2 cellular contexts compared by ENCODE assay signal in the genomic region with DNA sequence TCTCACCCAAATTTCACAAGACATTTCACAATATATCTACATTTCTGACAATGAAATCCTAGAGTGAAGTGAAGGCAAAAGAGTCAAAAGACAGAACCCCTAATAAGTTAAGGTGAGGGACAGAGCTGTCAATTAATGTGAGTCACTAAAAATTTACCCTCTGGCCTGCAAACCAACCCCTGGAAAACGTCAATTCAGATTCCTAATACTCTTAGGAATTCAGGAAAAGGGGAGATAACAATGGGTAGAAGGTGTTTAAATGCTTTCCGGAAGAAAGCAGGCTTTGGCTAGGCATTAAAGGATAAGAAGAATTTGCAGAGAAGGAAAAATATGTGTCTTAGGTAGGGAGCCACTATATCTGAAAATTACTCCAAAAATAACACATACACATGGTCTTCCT.
TF ChIP-seq lines count a peak whose summit lies in the region.

No MANE protein-coding gene starts in this region.

TF ChIP-seq in HCT116, 20 proteins besides CTCF, POLR2A, EP300 and RAD21 (continued from another document):
- TF ChIP-seq, protein P1, sequence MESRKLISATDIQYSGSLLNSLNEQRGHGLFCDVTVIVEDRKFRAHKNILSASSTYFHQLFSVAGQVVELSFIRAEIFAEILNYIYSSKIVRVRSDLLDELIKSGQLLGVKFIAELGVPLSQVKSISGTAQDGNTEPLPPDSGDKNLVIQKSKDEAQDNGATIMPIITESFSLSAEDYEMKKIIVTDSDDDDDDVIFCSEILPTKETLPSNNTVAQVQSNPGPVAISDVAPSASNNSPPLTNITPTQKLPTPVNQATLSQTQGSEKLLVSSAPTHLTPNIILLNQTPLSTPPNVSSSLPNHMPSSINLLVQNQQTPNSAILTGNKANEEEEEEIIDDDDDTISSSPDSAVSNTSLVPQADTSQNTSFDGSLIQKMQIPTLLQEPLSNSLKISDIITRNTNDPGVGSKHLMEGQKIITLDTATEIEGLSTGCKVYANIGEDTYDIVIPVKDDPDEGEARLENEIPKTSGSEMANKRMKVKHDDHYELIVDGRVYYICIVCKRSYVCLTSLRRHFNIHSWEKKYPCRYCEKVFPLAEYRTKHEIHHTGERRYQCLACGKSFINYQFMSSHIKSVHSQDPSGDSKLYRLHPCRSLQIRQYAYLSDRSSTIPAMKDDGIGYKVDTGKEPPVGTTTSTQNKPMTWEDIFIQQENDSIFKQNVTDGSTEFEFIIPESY (IDR thresholded peaks at IDR 0.05; ENCODE audit: extremely low read depth, insufficient replicate concordance, low read length): no peak
- TF ChIP-seq YY1 (IDR thresholded peaks at IDR 0.05; ENCODE audit: extremely low read depth, insufficient replicate concordance, low read depth, low read length) (no peak), CBX3 (IDR thresholded peaks at IDR 0.05; ENCODE audit: low read depth) (no peak), ELF1 (IDR thresholded peaks at IDR 0.05; ENCODE audit: borderline replicate concordance, low read depth) (no peak), FOSL1 (IDR thresholded peaks at IDR 0.05; ENCODE audit: low read depth) (no peak)
- TF ChIP-seq, protein P2, sequence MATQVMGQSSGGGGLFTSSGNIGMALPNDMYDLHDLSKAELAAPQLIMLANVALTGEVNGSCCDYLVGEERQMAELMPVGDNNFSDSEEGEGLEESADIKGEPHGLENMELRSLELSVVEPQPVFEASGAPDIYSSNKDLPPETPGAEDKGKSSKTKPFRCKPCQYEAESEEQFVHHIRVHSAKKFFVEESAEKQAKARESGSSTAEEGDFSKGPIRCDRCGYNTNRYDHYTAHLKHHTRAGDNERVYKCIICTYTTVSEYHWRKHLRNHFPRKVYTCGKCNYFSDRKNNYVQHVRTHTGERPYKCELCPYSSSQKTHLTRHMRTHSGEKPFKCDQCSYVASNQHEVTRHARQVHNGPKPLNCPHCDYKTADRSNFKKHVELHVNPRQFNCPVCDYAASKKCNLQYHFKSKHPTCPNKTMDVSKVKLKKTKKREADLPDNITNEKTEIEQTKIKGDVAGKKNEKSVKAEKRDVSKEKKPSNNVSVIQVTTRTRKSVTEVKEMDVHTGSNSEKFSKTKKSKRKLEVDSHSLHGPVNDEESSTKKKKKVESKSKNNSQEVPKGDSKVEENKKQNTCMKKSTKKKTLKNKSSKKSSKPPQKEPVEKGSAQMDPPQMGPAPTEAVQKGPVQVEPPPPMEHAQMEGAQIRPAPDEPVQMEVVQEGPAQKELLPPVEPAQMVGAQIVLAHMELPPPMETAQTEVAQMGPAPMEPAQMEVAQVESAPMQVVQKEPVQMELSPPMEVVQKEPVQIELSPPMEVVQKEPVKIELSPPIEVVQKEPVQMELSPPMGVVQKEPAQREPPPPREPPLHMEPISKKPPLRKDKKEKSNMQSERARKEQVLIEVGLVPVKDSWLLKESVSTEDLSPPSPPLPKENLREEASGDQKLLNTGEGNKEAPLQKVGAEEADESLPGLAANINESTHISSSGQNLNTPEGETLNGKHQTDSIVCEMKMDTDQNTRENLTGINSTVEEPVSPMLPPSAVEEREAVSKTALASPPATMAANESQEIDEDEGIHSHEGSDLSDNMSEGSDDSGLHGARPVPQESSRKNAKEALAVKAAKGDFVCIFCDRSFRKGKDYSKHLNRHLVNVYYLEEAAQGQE (IDR thresholded peaks at IDR 0.05; ENCODE audit: low read depth): no peak

TF ChIP-seq in WTC11, 78 proteins besides CTCF, POLR2A, EP300 and RAD21 (continued from another document):
- TF ChIP-seq, protein P3, sequence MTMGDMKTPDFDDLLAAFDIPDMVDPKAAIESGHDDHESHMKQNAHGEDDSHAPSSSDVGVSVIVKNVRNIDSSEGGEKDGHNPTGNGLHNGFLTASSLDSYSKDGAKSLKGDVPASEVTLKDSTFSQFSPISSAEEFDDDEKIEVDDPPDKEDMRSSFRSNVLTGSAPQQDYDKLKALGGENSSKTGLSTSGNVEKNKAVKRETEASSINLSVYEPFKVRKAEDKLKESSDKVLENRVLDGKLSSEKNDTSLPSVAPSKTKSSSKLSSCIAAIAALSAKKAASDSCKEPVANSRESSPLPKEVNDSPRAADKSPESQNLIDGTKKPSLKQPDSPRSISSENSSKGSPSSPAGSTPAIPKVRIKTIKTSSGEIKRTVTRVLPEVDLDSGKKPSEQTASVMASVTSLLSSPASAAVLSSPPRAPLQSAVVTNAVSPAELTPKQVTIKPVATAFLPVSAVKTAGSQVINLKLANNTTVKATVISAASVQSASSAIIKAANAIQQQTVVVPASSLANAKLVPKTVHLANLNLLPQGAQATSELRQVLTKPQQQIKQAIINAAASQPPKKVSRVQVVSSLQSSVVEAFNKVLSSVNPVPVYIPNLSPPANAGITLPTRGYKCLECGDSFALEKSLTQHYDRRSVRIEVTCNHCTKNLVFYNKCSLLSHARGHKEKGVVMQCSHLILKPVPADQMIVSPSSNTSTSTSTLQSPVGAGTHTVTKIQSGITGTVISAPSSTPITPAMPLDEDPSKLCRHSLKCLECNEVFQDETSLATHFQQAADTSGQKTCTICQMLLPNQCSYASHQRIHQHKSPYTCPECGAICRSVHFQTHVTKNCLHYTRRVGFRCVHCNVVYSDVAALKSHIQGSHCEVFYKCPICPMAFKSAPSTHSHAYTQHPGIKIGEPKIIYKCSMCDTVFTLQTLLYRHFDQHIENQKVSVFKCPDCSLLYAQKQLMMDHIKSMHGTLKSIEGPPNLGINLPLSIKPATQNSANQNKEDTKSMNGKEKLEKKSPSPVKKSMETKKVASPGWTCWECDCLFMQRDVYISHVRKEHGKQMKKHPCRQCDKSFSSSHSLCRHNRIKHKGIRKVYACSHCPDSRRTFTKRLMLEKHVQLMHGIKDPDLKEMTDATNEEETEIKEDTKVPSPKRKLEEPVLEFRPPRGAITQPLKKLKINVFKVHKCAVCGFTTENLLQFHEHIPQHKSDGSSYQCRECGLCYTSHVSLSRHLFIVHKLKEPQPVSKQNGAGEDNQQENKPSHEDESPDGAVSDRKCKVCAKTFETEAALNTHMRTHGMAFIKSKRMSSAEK (CRISPR knock-in tag; IDR thresholded peaks at IDR 0.05; ENCODE audit: borderline replicate concordance): no peak
- TF ChIP-seq, protein P4, sequence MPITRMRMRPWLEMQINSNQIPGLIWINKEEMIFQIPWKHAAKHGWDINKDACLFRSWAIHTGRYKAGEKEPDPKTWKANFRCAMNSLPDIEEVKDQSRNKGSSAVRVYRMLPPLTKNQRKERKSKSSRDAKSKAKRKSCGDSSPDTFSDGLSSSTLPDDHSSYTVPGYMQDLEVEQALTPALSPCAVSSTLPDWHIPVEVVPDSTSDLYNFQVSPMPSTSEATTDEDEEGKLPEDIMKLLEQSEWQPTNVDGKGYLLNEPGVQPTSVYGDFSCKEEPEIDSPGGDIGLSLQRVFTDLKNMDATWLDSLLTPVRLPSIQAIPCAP (CRISPR knock-in tag; IDR thresholded peaks at IDR 0.05): no peak
- no peak for TF ChIP-seq NFE2L1 (CRISPR knock-in tag; IDR thresholded peaks at IDR 0.05)
- TF ChIP-seq, protein P5, sequence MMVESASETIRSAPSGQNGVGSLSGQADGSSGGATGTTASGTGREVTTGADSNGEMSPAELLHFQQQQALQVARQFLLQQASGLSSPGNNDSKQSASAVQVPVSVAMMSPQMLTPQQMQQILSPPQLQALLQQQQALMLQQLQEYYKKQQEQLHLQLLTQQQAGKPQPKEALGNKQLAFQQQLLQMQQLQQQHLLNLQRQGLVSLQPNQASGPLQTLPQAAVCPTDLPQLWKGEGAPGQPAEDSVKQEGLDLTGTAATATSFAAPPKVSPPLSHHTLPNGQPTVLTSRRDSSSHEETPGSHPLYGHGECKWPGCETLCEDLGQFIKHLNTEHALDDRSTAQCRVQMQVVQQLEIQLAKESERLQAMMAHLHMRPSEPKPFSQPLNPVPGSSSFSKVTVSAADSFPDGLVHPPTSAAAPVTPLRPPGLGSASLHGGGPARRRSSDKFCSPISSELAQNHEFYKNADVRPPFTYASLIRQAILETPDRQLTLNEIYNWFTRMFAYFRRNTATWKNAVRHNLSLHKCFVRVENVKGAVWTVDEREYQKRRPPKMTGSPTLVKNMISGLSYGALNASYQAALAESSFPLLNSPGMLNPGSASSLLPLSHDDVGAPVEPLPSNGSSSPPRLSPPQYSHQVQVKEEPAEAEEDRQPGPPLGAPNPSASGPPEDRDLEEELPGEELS (CRISPR knock-in tag; IDR thresholded peaks at IDR 0.05): no peak
- no peak for TF ChIP-seq ESRRA (CRISPR knock-in tag; IDR thresholded peaks at IDR 0.05; ENCODE audit: borderline replicate concordance)
- TF ChIP-seq, protein P6, sequence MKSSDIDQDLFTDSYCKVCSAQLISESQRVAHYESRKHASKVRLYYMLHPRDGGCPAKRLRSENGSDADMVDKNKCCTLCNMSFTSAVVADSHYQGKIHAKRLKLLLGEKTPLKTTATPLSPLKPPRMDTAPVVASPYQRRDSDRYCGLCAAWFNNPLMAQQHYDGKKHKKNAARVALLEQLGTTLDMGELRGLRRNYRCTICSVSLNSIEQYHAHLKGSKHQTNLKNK (CRISPR knock-in tag; IDR thresholded peaks at IDR 0.05): no peak
- TF ChIP-seq, protein P7, sequence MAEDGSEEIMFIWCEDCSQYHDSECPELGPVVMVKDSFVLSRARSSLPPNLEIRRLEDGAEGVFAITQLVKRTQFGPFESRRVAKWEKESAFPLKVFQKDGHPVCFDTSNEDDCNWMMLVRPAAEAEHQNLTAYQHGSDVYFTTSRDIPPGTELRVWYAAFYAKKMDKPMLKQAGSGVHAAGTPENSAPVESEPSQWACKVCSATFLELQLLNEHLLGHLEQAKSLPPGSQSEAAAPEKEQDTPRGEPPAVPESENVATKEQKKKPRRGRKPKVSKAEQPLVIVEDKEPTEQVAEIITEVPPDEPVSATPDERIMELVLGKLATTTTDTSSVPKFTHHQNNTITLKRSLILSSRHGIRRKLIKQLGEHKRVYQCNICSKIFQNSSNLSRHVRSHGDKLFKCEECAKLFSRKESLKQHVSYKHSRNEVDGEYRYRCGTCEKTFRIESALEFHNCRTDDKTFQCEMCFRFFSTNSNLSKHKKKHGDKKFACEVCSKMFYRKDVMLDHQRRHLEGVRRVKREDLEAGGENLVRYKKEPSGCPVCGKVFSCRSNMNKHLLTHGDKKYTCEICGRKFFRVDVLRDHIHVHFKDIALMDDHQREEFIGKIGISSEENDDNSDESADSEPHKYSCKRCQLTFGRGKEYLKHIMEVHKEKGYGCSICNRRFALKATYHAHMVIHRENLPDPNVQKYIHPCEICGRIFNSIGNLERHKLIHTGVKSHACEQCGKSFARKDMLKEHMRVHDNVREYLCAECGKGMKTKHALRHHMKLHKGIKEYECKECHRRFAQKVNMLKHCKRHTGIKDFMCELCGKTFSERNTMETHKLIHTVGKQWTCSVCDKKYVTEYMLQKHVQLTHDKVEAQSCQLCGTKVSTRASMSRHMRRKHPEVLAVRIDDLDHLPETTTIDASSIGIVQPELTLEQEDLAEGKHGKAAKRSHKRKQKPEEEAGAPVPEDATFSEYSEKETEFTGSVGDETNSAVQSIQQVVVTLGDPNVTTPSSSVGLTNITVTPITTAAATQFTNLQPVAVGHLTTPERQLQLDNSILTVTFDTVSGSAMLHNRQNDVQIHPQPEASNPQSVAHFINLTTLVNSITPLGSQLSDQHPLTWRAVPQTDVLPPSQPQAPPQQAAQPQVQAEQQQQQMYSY (CRISPR knock-in tag; IDR thresholded peaks at IDR 0.05): no peak
- TF ChIP-seq, protein P8, sequence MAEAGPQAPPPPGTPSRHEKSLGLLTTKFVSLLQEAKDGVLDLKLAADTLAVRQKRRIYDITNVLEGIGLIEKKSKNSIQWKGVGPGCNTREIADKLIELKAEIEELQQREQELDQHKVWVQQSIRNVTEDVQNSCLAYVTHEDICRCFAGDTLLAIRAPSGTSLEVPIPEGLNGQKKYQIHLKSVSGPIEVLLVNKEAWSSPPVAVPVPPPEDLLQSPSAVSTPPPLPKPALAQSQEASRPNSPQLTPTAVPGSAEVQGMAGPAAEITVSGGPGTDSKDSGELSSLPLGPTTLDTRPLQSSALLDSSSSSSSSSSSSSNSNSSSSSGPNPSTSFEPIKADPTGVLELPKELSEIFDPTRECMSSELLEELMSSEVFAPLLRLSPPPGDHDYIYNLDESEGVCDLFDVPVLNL (CRISPR knock-in tag; IDR thresholded peaks at IDR 0.05; ENCODE audit: borderline replicate concordance, low read depth): no peak
- no peak for TF ChIP-seq ZNF121 (CRISPR knock-in tag; IDR thresholded peaks at IDR 0.05)
- no peak for TF ChIP-seq GRHL2 (CRISPR knock-in tag; IDR thresholded peaks at IDR 0.05; ENCODE audit: insufficient replicate concordance, severe bottlenecking)
